9 cellular contexts compared by ENCODE assay signal in the genomic region with DNA sequence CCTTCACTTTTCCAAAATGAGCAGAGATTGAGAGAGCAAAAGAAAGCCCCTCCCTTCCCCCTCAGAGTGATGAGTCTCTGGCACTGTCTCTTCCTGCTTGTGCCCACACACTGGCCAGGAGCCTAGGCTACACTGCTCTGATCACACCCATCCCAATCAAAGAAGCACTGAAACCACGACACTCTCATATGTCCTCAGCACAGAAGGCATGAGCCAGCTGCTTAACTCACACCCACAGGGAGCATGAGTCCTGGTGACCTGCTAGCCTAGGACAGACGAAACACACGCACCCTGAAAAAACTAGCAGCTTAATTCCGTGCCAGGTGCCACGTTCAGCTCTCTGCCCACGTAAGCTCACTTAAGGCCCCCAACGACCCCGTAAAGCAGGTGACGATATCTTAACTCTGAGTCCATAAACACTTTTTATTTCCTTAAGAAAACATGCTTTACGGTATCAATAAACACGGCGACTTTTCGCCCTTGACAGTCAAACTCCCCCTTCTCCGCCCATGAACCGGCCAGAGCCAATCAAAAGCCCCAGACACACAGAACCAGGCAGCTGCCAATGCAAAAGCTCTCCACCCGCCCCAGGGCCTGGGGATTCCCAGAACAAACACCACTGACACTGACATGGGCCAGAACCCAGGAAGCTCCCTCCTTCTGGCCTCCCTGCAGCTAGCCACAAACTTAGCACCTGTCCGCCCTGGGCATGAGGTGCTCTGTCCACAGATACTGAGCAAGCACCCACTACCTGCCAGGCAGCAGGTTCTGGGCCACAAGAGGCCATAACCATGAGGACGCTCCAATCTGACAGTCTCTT.
DNase-seq lines count a peak whose midpoint lies in the region; ATAC-seq and TF ChIP-seq lines count a peak whose summit lies in the region.
"Had no signal": no experiment of that assay in that cellular context is flagged by ENCODE, and none has a peak within 500 bp of the region (broad histone marks: within the 10 kb centered on the region; RNA-seq: fewer than 3 reads in every experiment).

No MANE protein-coding gene starts in this region.

- TF ChIP-seq CTCF in coronary artery (IDR thresholded peaks at IDR 0.05) (no peak), liver (IDR thresholded peaks at IDR 0.05; ENCODE audit: low read depth, low read length, missing input control) (no peak)

- TF ChIP-seq RAD21 in liver (IDR thresholded peaks at IDR 0.05), result peak in 1 of 2 donors; percentile 17

- ATAC-seq in activated naive CD4-positive, alpha-beta T cell treated with anti-CD3 and anti-CD28 coated beads, Interleukin-2, amount 50 U/mL, for 72 hours, result peak; percentile 16 to 74
- ATAC-seq in GM21423 (IDR thresholded peaks at IDR 0.05; ENCODE audit: unreplicated experiment) (no peak), HG02938 (IDR thresholded peaks at IDR 0.05; ENCODE audit: unreplicated experiment) (no peak)

- H3K36me3 ChIP-seq in liver (ENCODE audit: control insufficient read depth in 4 of 4, insufficient read depth in 3 of 4, low read depth in 1 of 4, low read length in 3 of 4), result peaks cover 8 to 47% (median 23%) of the 10 kb centered on the region in 4 donors

- H3K4me1 ChIP-seq in liver (ENCODE audit: control insufficient read depth in 4 of 4, insufficient read depth in 4 of 4, low read length in 3 of 4), result peaks cover 9 to 24% (median 21%) of the 10 kb centered on the region in 4 donors

- no peaks in the 10 kb centered on the region for H3K9me3 ChIP-seq in liver (ENCODE audit: control insufficient read depth in 4 of 4, low read length in 3 of 4)

- H3K27ac Mint-ChIP-seq in activated naive CD4-positive, alpha-beta T cell treated with anti-CD3 and anti-CD28 coated beads, Interleukin-2, amount 50 U/mL, for 72 hours, result peak overlapping the region in 1 of 2 donors; percentile 48

- peak overlapping the region; percentile 17 for H3K4me3 ChIP-seq in coronary artery
- H3K4me3 ChIP-seq in liver (ENCODE audit: low read depth in 1 of 3, low read length in 3 of 3), result no peak overlapping the region

- WGBS in liver, result 29% methylated on average over 18 of the region's 18 CpGs

- no peak overlapping the region for H3K9ac ChIP-seq in liver (ENCODE audit: low read depth in 1 of 2, low read length in 2 of 2)

- H3K36me3 Mint-ChIP-seq in activated naive CD4-positive, alpha-beta T cell treated with anti-CD3 and anti-CD28 coated beads, Interleukin-2, amount 50 U/mL, for 72 hours, result peaks cover 4 to 7% of the 10 kb centered on the region in 2 donors

- H3K27ac ChIP-seq in coronary artery (peak overlapping the region in 1 of 2 donors; percentile 33), liver (ENCODE audit: low read depth in 1 of 2, low read length in 2 of 2) (peak overlapping the region; percentile 9 to 47)

- DNase-seq in activated naive CD4-positive, alpha-beta T cell treated with anti-CD3 and anti-CD28 coated beads, Interleukin-2, amount 50 U/mL, for 72 hours (ENCODE audit: low spot score in 2 of 2), result no peak
- no peak for DNase-seq in activated naive CD4-positive, alpha-beta T cell treated with anti-CD3 and anti-CD28 coated beads, Interleukin-2, amount 50 U/mL, for 16 hours
- DNase-seq in coronary artery (ENCODE audit: low spot score) (no peak), NCI-H1694 (lab: John Stamatoyannopoulos, UW) (no peak), NCI-H1436 treated with DMSO at 0.1 percent for 48 hours (lab: John Stamatoyannopoulos, UW) (no peak)

- H3K27me3 ChIP-seq in liver (ENCODE audit: control insufficient read depth in 4 of 4, insufficient read depth in 4 of 4, low read length in 3 of 4), result no peaks in the 10 kb centered on the region

- H3K9me3 Mint-ChIP-seq in activated naive CD4-positive, alpha-beta T cell treated with anti-CD3 and anti-CD28 coated beads, Interleukin-2, amount 50 U/mL, for 72 hours, result no peaks in the 10 kb centered on the region
- H3K9me3 Mint-ChIP-seq: neural crest cell had no signal

TF ChIP-seq in liver, 16 proteins besides CTCF, POLR2A, EP300 and RAD21:
- peak; percentile 12 to 19 for TF ChIP-seq RXRA (IDR thresholded peaks at IDR 0.05)
- TF ChIP-seq HNF4A (conservative IDR thresholded peaks at IDR 0.05), result peak in 1 of 2 donors; percentile 4
- TF ChIP-seq, protein P1, sequence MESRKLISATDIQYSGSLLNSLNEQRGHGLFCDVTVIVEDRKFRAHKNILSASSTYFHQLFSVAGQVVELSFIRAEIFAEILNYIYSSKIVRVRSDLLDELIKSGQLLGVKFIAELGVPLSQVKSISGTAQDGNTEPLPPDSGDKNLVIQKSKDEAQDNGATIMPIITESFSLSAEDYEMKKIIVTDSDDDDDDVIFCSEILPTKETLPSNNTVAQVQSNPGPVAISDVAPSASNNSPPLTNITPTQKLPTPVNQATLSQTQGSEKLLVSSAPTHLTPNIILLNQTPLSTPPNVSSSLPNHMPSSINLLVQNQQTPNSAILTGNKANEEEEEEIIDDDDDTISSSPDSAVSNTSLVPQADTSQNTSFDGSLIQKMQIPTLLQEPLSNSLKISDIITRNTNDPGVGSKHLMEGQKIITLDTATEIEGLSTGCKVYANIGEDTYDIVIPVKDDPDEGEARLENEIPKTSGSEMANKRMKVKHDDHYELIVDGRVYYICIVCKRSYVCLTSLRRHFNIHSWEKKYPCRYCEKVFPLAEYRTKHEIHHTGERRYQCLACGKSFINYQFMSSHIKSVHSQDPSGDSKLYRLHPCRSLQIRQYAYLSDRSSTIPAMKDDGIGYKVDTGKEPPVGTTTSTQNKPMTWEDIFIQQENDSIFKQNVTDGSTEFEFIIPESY (IDR thresholded peaks at IDR 0.05), result no peak
TF ChIP-seq in liver: peak in this region for 2.

Comparison
In these comparisons a context has a peak if more than half of its experiments do, and no peak if none do; other contexts are left out.
1. ATAC-seq: peak in activated naive CD4-positive, alpha-beta T cell treated with anti-CD3 and anti-CD28 coated beads, Interleukin-2, amount 50 U/mL, for 72 hours (2 of 2); none in GM21423 (single experiment) and HG02938 (single experiment).